ENCODE assay signal across 8 cellular contexts in the genomic region with DNA sequence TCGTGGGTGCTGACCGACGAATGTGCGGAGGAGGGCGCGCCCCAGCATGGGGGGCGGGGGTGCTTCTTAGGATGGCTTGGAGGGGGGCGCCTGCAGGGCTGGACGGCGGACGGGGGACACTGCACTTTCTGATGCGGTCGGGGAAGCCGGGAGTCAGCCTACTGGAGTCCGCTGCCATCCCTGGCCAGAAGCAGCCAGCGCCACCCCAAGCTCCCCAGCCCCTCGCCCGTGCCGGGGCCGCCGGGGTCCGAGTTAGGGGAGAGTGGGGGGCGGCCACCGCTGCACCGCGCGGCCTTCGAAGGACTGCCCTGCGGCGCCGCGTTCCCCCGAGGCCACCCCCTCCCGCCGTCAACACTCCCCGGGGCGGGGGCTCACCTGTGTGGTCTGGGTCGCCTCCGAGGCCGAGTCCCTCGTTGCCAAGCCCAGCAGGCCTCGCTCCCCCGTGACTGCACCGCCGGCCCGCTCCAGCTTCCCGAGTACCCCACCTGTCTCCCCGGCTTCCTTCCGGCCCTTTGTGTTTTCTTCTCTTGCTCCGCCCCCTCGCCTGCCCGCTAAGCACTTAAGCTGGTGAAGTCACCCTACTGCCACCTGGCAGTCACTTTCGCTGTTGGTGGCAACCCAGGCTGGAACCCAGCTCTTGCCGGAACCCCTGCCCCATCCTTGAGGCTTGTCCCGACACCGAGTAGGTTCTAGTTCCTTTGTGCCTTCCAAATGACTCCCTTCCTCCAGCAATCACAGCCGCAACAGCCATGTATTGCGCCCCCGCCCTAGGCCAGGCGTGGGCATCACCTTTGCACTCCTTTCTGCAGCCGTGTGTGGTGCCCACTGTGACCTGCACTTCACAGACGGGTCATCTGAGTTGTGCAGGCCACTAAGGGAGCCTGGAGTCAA. TPM values are rescaled to one million over a fixed set of nuclear protein-coding genes. Genes with fewer than 3 reads are reported as not detected.
DNase-seq lines count a peak whose midpoint lies in the region; ATAC-seq and TF ChIP-seq lines count a peak whose summit lies in the region.

A gene with protein sequence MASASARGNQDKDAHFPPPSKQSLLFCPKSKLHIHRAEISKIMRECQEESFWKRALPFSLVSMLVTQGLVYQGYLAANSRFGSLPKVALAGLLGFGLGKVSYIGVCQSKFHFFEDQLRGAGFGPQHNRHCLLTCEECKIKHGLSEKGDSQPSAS (minus strand): TSS at position 492 of the 891 bp plus-strand sequence. CDS start 2,225 bp downstream, outside the sequence.

- H3K36me3 ChIP-seq in BE2C, result peaks cover 4% of the 10 kb centered on the region; the same call in 1 of the 2 replicates

- H3K4me1 Mint-ChIP-seq in stimulated activated memory B cell treated with anti-CD40 and anti-IgM and Interleukin-4, amounts not matched to agents 10 μg/mL and 1 μg/mL and 100 μg/mL, for 72 hours, result peaks cover 28% of the 10 kb centered on the region

- in situ Hi-C loops in endometrial microvascular endothelial cells (cut with HindIII; ENCODE audit: inconsistent ontology term, low pct_unique_long_range_greater_than_20kb, low sequenced_read_pairs), result no loop called here

- H3K36me3 Mint-ChIP-seq in stimulated activated memory B cell treated with anti-CD40 and anti-IgM and Interleukin-4, amounts not matched to agents 10 μg/mL and 1 μg/mL and 100 μg/mL, for 72 hours, result peaks cover 21% of the 10 kb centered on the region

- H3K4me1 ChIP-seq in BE2C, result no peaks in the 10 kb centered on the region

- H3K9me3 ChIP-seq in BE2C, result no peaks in the 10 kb centered on the region

- H3K9me3 Mint-ChIP-seq in stimulated activated memory B cell treated with anti-CD40 and anti-IgM and Interleukin-4, amounts not matched to agents 10 μg/mL and 1 μg/mL and 100 μg/mL, for 72 hours, result no peaks in the 10 kb centered on the region

- peak within 1 kb of the TSS; percentile 93 for H3K27ac Mint-ChIP-seq in stimulated activated memory B cell treated with anti-CD40 and anti-IgM and Interleukin-4, amounts not matched to agents 10 μg/mL and 1 μg/mL and 100 μg/mL, for 72 hours

- no peaks in the 10 kb centered on the region for H3K27me3 Mint-ChIP-seq in stimulated activated memory B cell treated with anti-CD40 and anti-IgM and Interleukin-4, amounts not matched to agents 10 μg/mL and 1 μg/mL and 100 μg/mL, for 72 hours

- peak; percentile 97 for ATAC-seq in HG03432 (IDR thresholded peaks at IDR 0.05; ENCODE audit: unreplicated experiment)
- peak; percentile 98 for ATAC-seq in stimulated activated memory B cell treated with anti-CD40 and anti-IgM and Interleukin-4, amounts not matched to agents 10 μg/mL and 1 μg/mL and 100 μg/mL, for 72 hours

- peak within 1 kb of the TSS; percentile 70 for H3K4me3 ChIP-seq in BE2C (ENCODE audit: low read depth, low read length)

- H3K4me3 Mint-ChIP-seq in stimulated activated memory B cell treated with anti-CD40 and anti-IgM and Interleukin-4, amounts not matched to agents 10 μg/mL and 1 μg/mL and 100 μg/mL, for 72 hours, result peak within 1 kb of the TSS; percentile 92

- peak; percentile 66 for DNase-seq in BE2C
- peak; percentile 79 for DNase-seq in NCI-H510A treated with DMSO at 0.1 percent for 48 hours (lab: John Stamatoyannopoulos, UW)
- peak; percentile 69 for DNase-seq in myocyte (ENCODE audit: low read depth)

- no peaks in the 10 kb centered on the region for H3K27me3 ChIP-seq in BE2C

- POLR2A ChIA-PET in activated CD8-positive, alpha-beta memory T cell treated with anti-CD3 and anti-CD28 coated beads for 36 hours (lab: Charles Lee), result interaction anchor here (1.2 kb wide), 1 partner anchor 126 kb away, joined by 4 read pairs; the partner anchor contains the start of gene FRYL

- CTCF ChIA-PET in activated CD8-positive, alpha-beta memory T cell treated with anti-CD3 and anti-CD28 coated beads for 36 hours (lab: Charles Lee), result interaction anchor here (1.8 kb wide), 1 partner anchor 18 kb away, joined by 4 read pairs; no protein-coding TSS in a partner anchor

- TF ChIP-seq CTCF in BE2C (IDR thresholded peaks at IDR 0.05; ENCODE audit: low read depth, low read length), result peak; percentile 32

- peak; percentile 71 for TF ChIP-seq POLR2A in GM19193 (IDR thresholded peaks at IDR 0.05; ENCODE audit: extremely low read depth, insufficient read depth, insufficient read length)

RNA-seq across cellular contexts. Expression of the gene that starts here (rescaled TPM):
- polyA plus RNA-seq in BE2C (2012; ENCODE audit: insufficient read depth, insufficient read length, low read depth), result 50.2 TPM
- total RNA-seq in activated CD8-positive, alpha-beta memory T cell treated with anti-CD3 and anti-CD28 coated beads for 36 hours, result 10 to 100 TPM; 64.0 TPM
- total RNA-seq in endometrial microvascular endothelial cells (ENCODE audit: inconsistent ontology term) (73.5 TPM), myocyte (10.1 and 12.5 TPM in 2 replicates)
- polyA plus RNA-seq in myocyte (2012), result 28.1 TPM

Comparison
In these comparisons a context has a peak if more than half of its experiments do, and no peak if none do; other contexts are left out.
1. Peak in every context shown above with its lines: DNase-seq, ATAC-seq and H3K4me3 ChIP-seq.